1 cellular context compared by ENCODE assay signal in genomic region chr5:142829821-142830220, GRCh38.
TF ChIP-seq lines count a peak whose summit lies in the region.

No MANE protein-coding gene starts in this region.

TF ChIP-seq in HepG2, 621 proteins besides CTCF, POLR2A, EP300 and RAD21 (continued from another document):
- no peak for TF ChIP-seq ZNF639 (CRISPR knock-in tag; conservative IDR thresholded peaks at IDR 0.05)
- no peak for TF ChIP-seq KLF15 (CRISPR knock-in tag; IDR thresholded peaks at IDR 0.05; ENCODE audit: borderline replicate concordance)
- TF ChIP-seq TGIF2 (CRISPR knock-in tag; IDR thresholded peaks at IDR 0.05): no peak
- TF ChIP-seq E2F2 (CRISPR knock-in tag; IDR thresholded peaks at IDR 0.05; ENCODE audit: borderline replicate concordance): no peak
- no peak for TF ChIP-seq PBX2 (CRISPR knock-in tag; IDR thresholded peaks at IDR 0.05)
- no peak for TF ChIP-seq TOE1 (CRISPR knock-in tag; IDR thresholded peaks at IDR 0.05)
- TF ChIP-seq PAX8 (CRISPR knock-in tag; IDR thresholded peaks at IDR 0.05; ENCODE audit: borderline replicate concordance): no peak
- no peak for TF ChIP-seq PAWR (CRISPR knock-in tag; IDR thresholded peaks at IDR 0.05; ENCODE audit: borderline replicate concordance)
- no peak for TF ChIP-seq ATF1 (CRISPR knock-in tag; IDR thresholded peaks at IDR 0.05)
TF ChIP-seq in HepG2: peak in this region for 0.
